8 cellular contexts compared by ENCODE assay signal in genomic region chr12:117671734-117672133, GRCh38.
DNase-seq lines count a peak whose midpoint lies in the region; ATAC-seq and TF ChIP-seq lines count a peak whose summit lies in the region.

No MANE protein-coding gene starts in this region.

- DNase-seq in CD14-positive monocyte (ENCODE audit: low spot score): no peak
- DNase-seq in GM20000 (ENCODE audit: low spot score): peak; percentile 20
- peak; percentile 57 for DNase-seq in RPMI7951 (ENCODE audit: low read depth)
- peak; percentile 9 for DNase-seq in iris pigment epithelial cell (ENCODE audit: low read depth)
- DNase-seq in dedifferentiated amniotic fluid mesenchymal stem cell (ENCODE audit: extremely low spot score): no peak
- no peak for DNase-seq in NCI-H1436 treated with DMSO at 0.1 percent for 48 hours (lab: John Stamatoyannopoulos, UW)
- no peak for DNase-seq in natural killer cell
- DNase-seq in DMS79 (lab: John Stamatoyannopoulos, UW): no peak

- H3K4me1 Mint-ChIP-seq in CD14-positive monocyte (no peaks in the 10 kb centered on the region), natural killer cell (no peaks in the 10 kb centered on the region)

- TF ChIP-seq CTCF in CD14-positive monocyte (IDR thresholded peaks at IDR 0.05): peak; percentile 19
- peak; percentile 57 for TF ChIP-seq CTCF in GM20000 (IDR thresholded peaks at IDR 0.05; ENCODE audit: extremely low read depth, missing control alignments)
- no peak for TF ChIP-seq CTCF in natural killer cell (IDR thresholded peaks at IDR 0.05)

- H3K27me3 Mint-ChIP-seq in CD14-positive monocyte (ENCODE audit: low read depth in 3 of 3) (peaks cover 6 to 8% (median 7%) of the 10 kb centered on the region in 3 donors), natural killer cell (ENCODE audit: low read depth in 2 of 2) (peaks cover 0 to 3% of the 10 kb centered on the region in 2 donors)

- no peak overlapping the region for H3K4me3 Mint-ChIP-seq in CD14-positive monocyte
- no peak overlapping the region for H3K4me3 Mint-ChIP-seq in natural killer cell

- no peaks in the 10 kb centered on the region for H3K9me3 Mint-ChIP-seq in CD14-positive monocyte
- peaks cover 0 to 5% of the 10 kb centered on the region in 2 donors for H3K9me3 Mint-ChIP-seq in natural killer cell

- intact Hi-C loops in CD14-positive monocyte (cut with micrococcal nuclease) (no loop called here), natural killer cell (cut with micrococcal nuclease) (no loop called here)

- no peaks in the 10 kb centered on the region for H3K36me3 Mint-ChIP-seq in CD14-positive monocyte
- H3K36me3 Mint-ChIP-seq in natural killer cell: no peaks in the 10 kb centered on the region

- ATAC-seq in natural killer cell: no peak

- no peak overlapping the region for H3K27ac Mint-ChIP-seq in CD14-positive monocyte
- no peak overlapping the region for H3K27ac Mint-ChIP-seq in natural killer cell

Comparison
In these comparisons a context has a peak if more than half of its experiments do, and no peak if none do; other contexts are left out.
1. DNase-seq: peak in GM20000 (single experiment), RPMI7951 (single experiment) and iris pigment epithelial cell (single experiment); none in CD14-positive monocyte (single experiment), dedifferentiated amniotic fluid mesenchymal stem cell (single experiment), NCI-H1436 treated with DMSO at 0.1 percent for 48 hours (single experiment), natural killer cell (single experiment) and DMS79 (single experiment).